2 cellular contexts compared by ENCODE assay signal in the genomic region with DNA sequence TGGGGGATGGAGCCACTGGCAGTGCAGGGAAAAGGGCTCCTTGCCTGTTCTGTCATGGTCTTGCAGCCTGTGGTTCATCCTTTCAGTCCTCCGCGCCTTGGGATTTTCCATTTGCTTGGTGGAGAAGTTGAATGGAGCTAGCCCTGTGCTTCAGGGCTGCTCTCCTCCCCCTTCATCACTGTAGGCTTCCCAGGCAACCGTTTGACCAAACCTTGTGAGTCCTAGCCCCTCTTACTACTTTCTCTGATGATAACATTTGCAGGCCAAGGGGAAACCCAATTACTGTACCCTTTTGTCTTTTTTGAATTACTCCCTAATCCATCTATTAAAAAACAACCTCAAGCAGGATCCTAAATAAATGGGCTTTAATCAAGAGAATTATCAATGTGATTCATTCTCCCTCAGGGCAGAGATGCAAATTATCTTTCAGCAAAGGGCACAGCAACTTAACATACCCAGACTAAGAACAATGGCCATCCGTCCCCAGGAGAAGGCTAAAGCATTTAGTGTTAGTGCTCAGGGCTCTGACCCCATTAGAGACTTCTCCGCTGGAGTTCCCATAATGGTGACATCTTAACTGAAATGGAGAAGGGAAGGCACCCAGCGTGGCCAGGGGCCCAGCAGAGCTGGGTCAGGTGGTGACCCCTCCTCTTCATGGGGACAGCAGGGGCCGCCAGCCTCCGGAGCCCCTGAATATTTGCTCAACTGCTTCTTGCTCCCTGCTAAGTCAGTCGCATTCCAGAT.
TF ChIP-seq lines count a peak whose summit lies in the region.

No MANE protein-coding gene starts in this region.

TF ChIP-seq in H1, 55 proteins besides CTCF, POLR2A, EP300 and RAD21:
- TF ChIP-seq ZNF274 (IDR thresholded peaks at IDR 0.05; ENCODE audit: borderline replicate concordance, extremely low read depth, low read length) (no peak), TEAD4 (IDR thresholded peaks at IDR 0.05; ENCODE audit: low read depth, low read length) (peak; percentile 60)
TF ChIP-seq in H1: peak in this region for 1.

TF ChIP-seq in GM12891, 5 proteins besides CTCF, POLR2A, EP300 and RAD21:
- TF ChIP-seq SPI1 (IDR thresholded peaks at IDR 0.05; ENCODE audit: low read depth, low read length) (no peak), PAX5 (IDR thresholded peaks at IDR 0.05; ENCODE audit: insufficient read depth, low read length, severe bottlenecking) (no peak), TAF1 (IDR thresholded peaks at IDR 0.05; ENCODE audit: low read depth, low read length) (no peak), POU2F2 (IDR thresholded peaks at IDR 0.05; ENCODE audit: low read depth, low read length) (no peak), POLR2AphosphoS5 (IDR thresholded peaks at IDR 0.05; ENCODE audit: low read depth, low read length) (no peak)
